17 cellular contexts compared by ENCODE assay signal in genomic region chr11:86185346-86185745, GRCh38.
"Had no signal": no experiment of that assay in that cellular context is flagged by ENCODE, and none has a peak within 500 bp of the region (broad histone marks: within the 10 kb centered on the region; RNA-seq: fewer than 3 reads in every experiment).

No MANE protein-coding gene starts in this region.

- ATAC-seq: esophagus mucosa, left lung had no signal

- H3K9me3 ChIP-seq: left lung, pancreas, prostate gland, sigmoid colon, suprapubic skin, thyroid gland had no signal

- H3K4me1 ChIP-seq: pancreas, prostate gland, suprapubic skin had no signal

- H3K4me3 ChIP-seq: left lung, lung, pancreas, prostate gland, sigmoid colon, suprapubic skin, thyroid gland had no signal

- DNase-seq: effector memory CD4-positive, alpha-beta T cell; immature natural killer cell; left lung; mesenchymal stem cell; midbrain; naive B cell; occipital lobe; pancreas; retina; sigmoid colon; stimulated activated CD4-positive, alpha-beta T cell treated with anti-CD3 and anti-CD28 coated beads, Interleukin-2, amount 100 ng/mL, for 48 hours; stimulated activated naive CD4-positive, alpha-beta T cell treated with Interleukin-2 at 50 U/mL for 16 hours; thyroid gland had no signal

- H3K27ac ChIP-seq: left lung, pancreas, prostate gland, sigmoid colon, suprapubic skin, thyroid gland had no signal

- H3K36me3 ChIP-seq: left lung, pancreas, prostate gland, sigmoid colon, suprapubic skin, thyroid gland had no signal

- H3K27me3 ChIP-seq: left lung, pancreas, sigmoid colon, suprapubic skin, thyroid gland had no signal
